ENCODE assay signal across 8 cellular contexts in genomic region chr11:83156996-83157754, GRCh38. TPM values are rescaled to one million over a fixed set of nuclear protein-coding genes. Genes with fewer than 3 reads are reported as not detected.
DNase-seq lines count a peak whose midpoint lies in the region; ATAC-seq and TF ChIP-seq lines count a peak whose summit lies in the region.

Gene PCF11 (plus strand): TSS chr11:83157131. CDS start chr11:83157440, 309 bp downstream.

- H3K9ac ChIP-seq in neuronal stem cell (ENCODE audit: low read depth, low read length, poor library complexity) = peak within 1 kb of the TSS; percentile 91

- no peak within 1 kb of the TSS for H2BK12ac ChIP-seq in neuronal stem cell (ENCODE audit: low read length)

- peak within 1 kb of the TSS; percentile 89 for H3K14ac ChIP-seq in neuronal stem cell (ENCODE audit: low read length)

- no peaks in the 10 kb centered on the region for H3K9me3 ChIP-seq in neuronal stem cell (replicated peaks in 1 of 2; ENCODE audit: control insufficient read depth in 2 of 2, insufficient read depth in 1 of 2, low read depth in 1 of 2, low read length in 2 of 2)

- no peaks in the 10 kb centered on the region for H3K27me3 ChIP-seq in neuronal stem cell (ENCODE audit: control insufficient read depth in 3 of 3, insufficient read depth in 3 of 3, low read depth in 1 of 3, low read length in 3 of 3)

- peak within 1 kb of the TSS; percentile 85 for H4K91ac ChIP-seq in neuronal stem cell (ENCODE audit: low read depth, low read length, poor library complexity)

- peak within 1 kb of the TSS; percentile 48 for H4K8ac ChIP-seq in neuronal stem cell (ENCODE audit: low read depth, low read length)

- H3K4me3 ChIP-seq in fibroblast of pulmonary artery (replicated peaks; ENCODE audit: low read depth, low read length) (peak within 1 kb of the TSS; percentile 97), neuronal stem cell (ENCODE audit: low read length in 2 of 2) (peak within 1 kb of the TSS; percentile 94 to 95)

- H2BK5ac ChIP-seq in neuronal stem cell (ENCODE audit: low read length) = peak within 1 kb of the TSS; percentile 87

- H3K18ac ChIP-seq in neuronal stem cell (ENCODE audit: low read length) = peak within 1 kb of the TSS; percentile 98

- no peak for TF ChIP-seq CTCF in fibroblast of pulmonary artery (IDR thresholded peaks at IDR 0.05; ENCODE audit: low read length, missing control alignments)

- peak within 1 kb of the TSS; percentile 95 for H2AFZ ChIP-seq in neuronal stem cell (ENCODE audit: low read length)

- CTCF ChIA-PET in activated CD8-positive, alpha-beta memory T cell treated with anti-CD3 and anti-CD28 coated beads for 36 hours (lab: Charles Lee) = interaction anchor here (0.7 to 1.3 kb wide), 6 partner anchors 94 to 257 kb away, joined by 3 to 5 read pairs (median 3); partner anchors contain the start of genes DDIAS and PRCP

- H2BK15ac ChIP-seq in neuronal stem cell (ENCODE audit: low read length) = peak within 1 kb of the TSS; percentile 89

- peak within 1 kb of the TSS; percentile 83 for H3K4me2 ChIP-seq in neuronal stem cell (ENCODE audit: insufficient read depth, low read length, poor library complexity, severe bottlenecking)

- H2AK5ac ChIP-seq in neuronal stem cell (ENCODE audit: low read depth, low read length) = peak within 1 kb of the TSS; percentile 99

- peak within 1 kb of the TSS; percentile 95 for H3K4ac ChIP-seq in neuronal stem cell (ENCODE audit: low read length)

- peak within 1 kb of the TSS; percentile 90 for H3K27ac ChIP-seq in neuronal stem cell (replicated peaks; ENCODE audit: low read length)

- WGBS in neuronal stem cell (ENCODE audit: extremely low coverage in 2 of 2, insufficient read length in 2 of 2, insufficient replicate concordance in 1 of 2), 2 donors = no CpG with 5 or more reads among the region's 60 CpGs

- peak within 1 kb of the TSS; percentile 98 for H3K23ac ChIP-seq in neuronal stem cell (ENCODE audit: low read depth, low read length, poor library complexity)

- H3K79me1 ChIP-seq in neuronal stem cell (ENCODE audit: low read depth, low read length) = no peaks in the 10 kb centered on the region

- POLR2A ChIA-PET in activated CD8-positive, alpha-beta memory T cell treated with anti-CD3 and anti-CD28 coated beads for 36 hours (lab: Charles Lee) = interaction anchor here (0.6 to 2.5 kb wide), 11 partner anchors 15 to 256 kb away, joined by 3 to 35 read pairs (median 6); partner anchors contain the start of genes ANKRD42, CCDC90B, DDIAS and PRCP

- peaks cover 4 to 40% of the 10 kb centered on the region in 2 donors for H3K36me3 ChIP-seq in neuronal stem cell (replicated peaks in 1 of 2; ENCODE audit: control insufficient read depth in 2 of 2, insufficient read depth in 2 of 2, low read length in 2 of 2)

- peak; percentile 2 for ATAC-seq in HG03095 (IDR thresholded peaks at IDR 0.05; ENCODE audit: unreplicated experiment)
- ATAC-seq in activated CD4-positive, CD25-positive, alpha-beta regulatory T cell treated with anti-CD3 and anti-CD28 coated beads, Interleukin-2, amount 50 U/mL, for 24 hours = peak; percentile 3 to 11

- H2BK120ac ChIP-seq in neuronal stem cell (ENCODE audit: low read depth, low read length) = peak within 1 kb of the TSS; percentile 76

- no peak for DNase-seq in activated CD8-positive, alpha-beta memory T cell treated with anti-CD3 and anti-CD28 coated beads, Interleukin-2, amount 50 U/mL, for 4 hours
- DNase-seq in fibroblast of pulmonary artery (ENCODE audit: low read depth) (no peak), neuronal stem cell (ENCODE audit: low spot score) (no peak), NCI-H187 (lab: John Stamatoyannopoulos, UW) (no peak), NCI-H2029 treated with DMSO at 0.1 percent for 48 hours (lab: John Stamatoyannopoulos, UW) (no peak)

- H3K4me1 ChIP-seq in neuronal stem cell (ENCODE audit: control insufficient read depth in 2 of 2, insufficient read depth in 1 of 2, low read depth in 1 of 2, low read length in 2 of 2) = peaks cover 4 to 13% of the 10 kb centered on the region in 2 donors

RNA-seq across cellular contexts. Expression of gene PCF11, which starts in this region (rescaled TPM):
- 10 to 100 TPM; 49.6 to 51.9 TPM for total RNA-seq in activated CD8-positive, alpha-beta memory T cell treated with anti-CD3 and anti-CD28 coated beads for 36 hours
- polyA plus RNA-seq in neuronal stem cell (2013, experiment 1 of 2) = 38.7 TPM
- 37.3 TPM for polyA plus RNA-seq in neuronal stem cell (2013, experiment 2 of 2)
